In genomic region chr19:49421878-49422202, GRCh38 we compare ENCODE assay signal across 1 cellular context.
TF ChIP-seq lines count a peak whose summit lies in the region.

No MANE protein-coding gene starts in this region.

TF ChIP-seq in A549, 52 proteins besides CTCF, POLR2A, EP300 and RAD21 (continued from another document):
- TF ChIP-seq JUNB (IDR thresholded peaks at IDR 0.05) (no peak), MAFK (IDR thresholded peaks at IDR 0.05; ENCODE audit: partially characterized antibody) (no peak)
- TF ChIP-seq, protein P1, sequence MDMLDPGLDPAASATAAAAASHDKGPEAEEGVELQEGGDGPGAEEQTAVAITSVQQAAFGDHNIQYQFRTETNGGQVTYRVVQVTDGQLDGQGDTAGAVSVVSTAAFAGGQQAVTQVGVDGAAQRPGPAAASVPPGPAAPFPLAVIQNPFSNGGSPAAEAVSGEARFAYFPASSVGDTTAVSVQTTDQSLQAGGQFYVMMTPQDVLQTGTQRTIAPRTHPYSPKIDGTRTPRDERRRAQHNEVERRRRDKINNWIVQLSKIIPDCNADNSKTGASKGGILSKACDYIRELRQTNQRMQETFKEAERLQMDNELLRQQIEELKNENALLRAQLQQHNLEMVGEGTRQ (IDR thresholded peaks at IDR 0.05), result no peak
TF ChIP-seq in A549: peak in this region for 0.
